Comparison of ENCODE assay signal across 8 cellular contexts in the genomic region with DNA sequence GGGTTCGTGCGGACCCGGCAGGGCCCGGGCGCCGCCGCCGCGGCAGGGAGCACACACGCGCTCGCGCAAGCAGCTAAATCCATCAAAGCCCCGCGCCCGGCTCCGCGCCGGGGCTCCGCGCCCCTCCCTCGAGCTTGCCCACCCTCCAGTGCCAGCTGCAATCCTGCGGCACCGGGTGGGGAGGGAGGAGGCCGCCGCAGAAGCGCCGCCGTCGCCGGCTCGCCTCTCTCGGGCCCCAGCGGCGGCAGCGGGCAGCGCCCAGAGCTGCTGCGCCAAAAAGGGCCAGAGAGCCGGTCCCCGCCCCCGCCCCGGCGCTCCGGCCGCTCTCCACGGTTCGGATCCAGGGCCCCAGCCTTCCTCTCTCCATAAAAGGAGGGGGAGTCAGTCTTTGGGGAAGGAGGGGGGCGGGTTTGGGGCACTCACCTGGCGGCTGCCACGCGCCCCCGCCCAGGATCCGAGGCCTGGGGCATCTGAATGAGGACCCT. TPM values are rescaled to one million over a fixed set of nuclear protein-coding genes. Genes with fewer than 3 reads are reported as not detected.
DNase-seq lines count a peak whose midpoint lies in the region; ATAC-seq and TF ChIP-seq lines count a peak whose summit lies in the region.

No MANE protein-coding gene starts in this region.

- WGBS in stomach, 5 donors, result 1 to 5% (median 2%) methylated on average over 4 to 50 of the region's 53 CpGs; no CpG with 5 or more reads in 1 of the 5 donors

- peaks cover 29% of the 10 kb centered on the region for H3K27me3 Mint-ChIP-seq in activated T-helper 1 cell treated with anti-CD3 and anti-CD28 coated beads, Interleukin-12 subunit alpha, Interleukin-12 subunit beta, Interleukin-2, Interleukin-4 antibody, amounts not matched to agents 30 ng/mL and 10 ng/mL and 1 ng/mL, durations not matched to agents 14 hours and 24 hours and 36 hours (ENCODE audit: insufficient read depth)

- H3K9me3 ChIP-seq in OCI-LY3 (ENCODE audit: insufficient read depth, low read length) (no peaks in the 10 kb centered on the region), colonic mucosa (no peaks in the 10 kb centered on the region), stomach (no peaks in the 10 kb centered on the region)

- no peaks in the 10 kb centered on the region for H3K79me2 ChIP-seq in OCI-LY3 (ENCODE audit: low read length)

- TF ChIP-seq CTCF in OCI-LY3 (IDR thresholded peaks at IDR 0.05; ENCODE audit: low read depth, low read length) (no peak), colonic mucosa (IDR thresholded peaks at IDR 0.05) (no peak), stomach (IDR thresholded peaks at IDR 0.05) (peak in 4 of 7 experiments; percentile 21 to 54 (median 28))

- H3K4me3 ChIP-seq in OCI-LY3 (ENCODE audit: low read length) (peak overlapping the region; percentile 56), colonic mucosa (peak overlapping the region; percentile 55), stomach (peak overlapping the region; percentile 51 to 85 (median 72))

- no peaks in the 10 kb centered on the region for H4K20me1 ChIP-seq in OCI-LY3 (ENCODE audit: insufficient read depth, low read length)

- H2AFZ ChIP-seq in OCI-LY3 (ENCODE audit: low read depth, low read length), result no peak overlapping the region

- TF ChIP-seq EP300 in stomach (IDR thresholded peaks at IDR 0.05), result no peak

- H3K4me2 ChIP-seq in OCI-LY3 (ENCODE audit: low read length), result peak overlapping the region; percentile 9; the same call in 1 of the 2 replicates

- no peak for TF ChIP-seq POLR2A in stomach (IDR thresholded peaks at IDR 0.05)

- H3K4me3 Mint-ChIP-seq in activated T-helper 1 cell treated with anti-CD3 and anti-CD28 coated beads, Interleukin-12 subunit alpha, Interleukin-12 subunit beta, Interleukin-2, Interleukin-4 antibody, amounts not matched to agents 30 ng/mL and 10 ng/mL and 1 ng/mL, durations not matched to agents 14 hours and 24 hours and 36 hours, result no peak overlapping the region

- DNase-seq in stimulated activated CD4-positive, alpha-beta T cell treated with anti-CD3 and anti-CD28 coated beads, Interleukin-4, amount 100 ng/mL, for 24 hours, result peak; percentile 14
- no peak for DNase-seq in stimulated activated CD4-positive, alpha-beta T cell treated with anti-CD3 and anti-CD28 coated beads, Interleukin-4, amount 100 ng/mL, for 1 hour
- DNase-seq in colonic mucosa (no peak), stomach (peak; percentile 63)
- DNase-seq in activated T-helper 1 cell treated with anti-CD3 and anti-CD28 coated beads, Interleukin-12 subunit alpha, Interleukin-12 subunit beta, Interleukin-2, Interleukin-4 antibody, amounts not matched to agents 30 ng/mL and 10 ng/mL and 1 ng/mL, durations not matched to agents 14 hours and 24 hours and 36 hours (ENCODE audit: low spot score), result no peak

- H3K36me3 Mint-ChIP-seq in activated T-helper 1 cell treated with anti-CD3 and anti-CD28 coated beads, Interleukin-12 subunit alpha, Interleukin-12 subunit beta, Interleukin-2, Interleukin-4 antibody, amounts not matched to agents 30 ng/mL and 10 ng/mL and 1 ng/mL, durations not matched to agents 14 hours and 24 hours and 36 hours (ENCODE audit: low read depth), result no peaks in the 10 kb centered on the region

- intact Hi-C loops in colonic mucosa (cut with DNase I) (loop anchor here (5.0 to 10.0 kb wide), 3 partner anchors 188 to 355 kb away; a partner anchor contains a TSS), stomach (cut with DNase I; ENCODE audit: low total_unique reads) (loop anchor here (10.0 kb wide), 1 partner anchor 185 kb away; no protein-coding TSS in a partner anchor)
- intact Hi-C loops in activated T-helper 1 cell treated with anti-CD3 and anti-CD28 coated beads, Interleukin-12 subunit alpha, Interleukin-12 subunit beta, Interleukin-2, Interleukin-4 antibody, amounts not matched to agents 30 ng/mL and 10 ng/mL and 1 ng/mL, durations not matched to agents 14 hours and 24 hours and 36 hours (cut with micrococcal nuclease), result loop anchor here (2.0 to 10.0 kb wide), 6 partner anchors 82 to 722 kb away; a partner anchor contains a TSS

- H3K27me3 ChIP-seq in OCI-LY3 (ENCODE audit: low read depth, low read length) (no peaks in the 10 kb centered on the region), colonic mucosa (peaks cover 29% of the 10 kb centered on the region), layer of hippocampus (ENCODE audit: control insufficient read depth, insufficient read depth, low read length) (peaks cover 2% of the 10 kb centered on the region), stomach (peaks cover 5 to 88% (median 47%) of the 10 kb centered on the region in 3 donors)

- no peak overlapping the region for H3K27ac ChIP-seq in OCI-LY3 (ENCODE audit: low read length)
- H3K27ac ChIP-seq in colonic mucosa, result peak overlapping the region; percentile 80
- peak overlapping the region; percentile 85 for H3K27ac ChIP-seq in layer of hippocampus (ENCODE audit: low read depth, low read length)
- H3K27ac ChIP-seq in stomach, result peak overlapping the region; percentile 83 to 95 (median 92)

- H3K4me1 ChIP-seq in OCI-LY3 (ENCODE audit: low read length), result no peaks in the 10 kb centered on the region
- H3K4me1 ChIP-seq in colonic mucosa, result peaks cover 24% of the 10 kb centered on the region
- peaks cover 56 to 74% (median 68%) of the 10 kb centered on the region in 4 donors for H3K4me1 ChIP-seq in stomach

- H3K36me3 ChIP-seq in OCI-LY3 (replicated peaks; ENCODE audit: low read depth, low read length) (no peaks in the 10 kb centered on the region), colonic mucosa (no peaks in the 10 kb centered on the region), stomach (no peaks in the 10 kb centered on the region)

- no peak overlapping the region for H3K27ac Mint-ChIP-seq in activated T-helper 1 cell treated with anti-CD3 and anti-CD28 coated beads, Interleukin-12 subunit alpha, Interleukin-12 subunit beta, Interleukin-2, Interleukin-4 antibody, amounts not matched to agents 30 ng/mL and 10 ng/mL and 1 ng/mL, durations not matched to agents 14 hours and 24 hours and 36 hours

- H3K9me3 Mint-ChIP-seq in activated T-helper 1 cell treated with anti-CD3 and anti-CD28 coated beads, Interleukin-12 subunit alpha, Interleukin-12 subunit beta, Interleukin-2, Interleukin-4 antibody, amounts not matched to agents 30 ng/mL and 10 ng/mL and 1 ng/mL, durations not matched to agents 14 hours and 24 hours and 36 hours, result no peaks in the 10 kb centered on the region

- ATAC-seq in HG02798 (IDR thresholded peaks at IDR 0.05; ENCODE audit: poor library complexity, unreplicated experiment), result no peak

- no peak overlapping the region for H3K9ac ChIP-seq in OCI-LY3 (ENCODE audit: low read length)
- peak overlapping the region; percentile 35 to 58 for H3K9ac ChIP-seq in colonic mucosa (ENCODE audit: low read depth in 2 of 2, low read length in 2 of 2)

- H3K4me1 Mint-ChIP-seq in activated T-helper 1 cell treated with anti-CD3 and anti-CD28 coated beads, Interleukin-12 subunit alpha, Interleukin-12 subunit beta, Interleukin-2, Interleukin-4 antibody, amounts not matched to agents 30 ng/mL and 10 ng/mL and 1 ng/mL, durations not matched to agents 14 hours and 24 hours and 36 hours (ENCODE audit: low read depth), result no peaks in the 10 kb centered on the region

RNA-seq across cellular contexts. Expression of a gene that starts 0.4 kb away (rescaled TPM):
- total RNA-seq in colonic mucosa (10 to 100 TPM; 34.9 to 50.5 TPM), stomach (10 to 100 TPM; 11.1 to 93.0 (median 55.9) TPM)
- polyA plus RNA-seq in stomach, result 10 to 100 TPM; 15.0 to 36.0 (median 25.3) TPM
- total RNA-seq in activated T-helper 1 cell treated with anti-CD3 and anti-CD28 coated beads, Interleukin-12 subunit alpha, Interleukin-12 subunit beta, Interleukin-2, Interleukin-4 antibody, amounts not matched to agents 30 ng/mL and 10 ng/mL and 1 ng/mL, durations not matched to agents 14 hours and 24 hours and 36 hours, result 8.5 and 8.8 TPM in 2 replicates

Comparison
In these comparisons a context has a peak if more than half of its experiments do, and no peak if none do; other contexts are left out.
1. DNase-seq: peak in stimulated activated CD4-positive, alpha-beta T cell treated with anti-CD3 and anti-CD28 coated beads, Interleukin-4, amount 100 ng/mL, for 24 hours (single experiment) and stomach (single experiment); none in stimulated activated CD4-positive, alpha-beta T cell treated with anti-CD3 and anti-CD28 coated beads, Interleukin-4, amount 100 ng/mL, for 1 hour (single experiment), colonic mucosa (single experiment) and activated T-helper 1 cell treated with anti-CD3 and anti-CD28 coated beads, Interleukin-12 subunit alpha, Interleukin-12 subunit beta, Interleukin-2, Interleukin-4 antibody, amounts not matched to agents 30 ng/mL and 10 ng/mL and 1 ng/mL, durations not matched to agents 14 hours and 24 hours and 36 hours (single experiment).
2. CTCF ChIP-seq: peak in stomach (4 of 7); none in OCI-LY3 (single experiment) and colonic mucosa (single experiment).
3. Peak in every context shown above with its lines, with median percentiles within 50 percentile points of each other: H3K4me3 ChIP-seq.